ENCODE assay signal across 15 cellular contexts in the genomic region with DNA sequence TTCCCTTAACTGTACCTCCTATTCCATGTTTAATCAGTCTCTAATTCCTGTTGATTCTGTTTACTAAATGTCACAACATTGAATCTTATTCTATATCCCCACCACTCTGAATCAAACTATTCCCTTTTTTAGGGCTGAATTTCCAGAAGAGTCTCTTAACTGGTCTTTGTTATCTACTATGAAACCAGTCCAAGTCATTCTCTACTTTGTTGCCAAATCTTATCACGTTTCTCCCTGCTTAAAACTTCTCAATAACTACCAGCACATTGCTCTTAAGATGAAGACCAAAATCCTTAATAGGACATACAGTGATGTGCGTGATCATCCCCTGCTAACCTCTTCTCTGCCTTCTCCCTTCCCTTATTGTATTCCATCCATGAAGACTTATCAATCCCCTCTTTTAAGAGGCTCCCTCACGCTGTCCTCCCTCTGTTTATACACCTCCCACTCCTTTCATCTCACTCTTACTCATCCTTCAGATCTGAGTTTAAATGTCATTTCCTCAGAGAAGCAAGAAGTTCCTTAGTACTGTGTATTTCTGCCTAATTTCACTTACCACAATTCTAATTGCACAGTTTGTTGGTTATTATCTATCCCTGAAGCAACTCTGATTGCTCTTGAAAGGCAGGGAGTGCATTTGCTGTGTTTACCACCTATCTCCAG.
DNase-seq lines count a peak whose midpoint lies in the region; ATAC-seq, FAIRE-seq and TF ChIP-seq lines count a peak whose summit lies in the region.
"Had no signal": no experiment of that assay in that cellular context is flagged by ENCODE, and none has a peak within 500 bp of the region (broad histone marks: within the 10 kb centered on the region; RNA-seq: fewer than 3 reads in every experiment).

No MANE protein-coding gene starts in this region.

- FAIRE-seq in GM18507 (lab: Jason Lieb, UNC): peak; percentile 52

- no peak overlapping the region for H3K4me3 ChIP-seq in fibroblast of the aortic adventitia (ENCODE audit: low read depth, low read length)
- H3K4me3 ChIP-seq: BLaER1 treated with 17β-estradiol and CSF1 and Interleukin-3, amounts not matched to agents 10 nM and 100 nM; body of pancreas; Peyer's patch; upper lobe of left lung had no signal

- no peak for TF ChIP-seq CTCF in fibroblast of the aortic adventitia (IDR thresholded peaks at IDR 0.05; ENCODE audit: insufficient read depth, low read length)

- ATAC-seq in GM19372 (IDR thresholded peaks at IDR 0.05; ENCODE audit: low read depth, unreplicated experiment): peak; percentile 79
- ATAC-seq in HG03565 (IDR thresholded peaks at IDR 0.05; ENCODE audit: unreplicated experiment): peak; percentile 80
- no peak for ATAC-seq in HG02623 (IDR thresholded peaks at IDR 0.05; ENCODE audit: unreplicated experiment)
- no peak for ATAC-seq in GM21576 (IDR thresholded peaks at IDR 0.05; ENCODE audit: unreplicated experiment)
- ATAC-seq: body of pancreas, WTC11 had no signal

- no peak for DNase-seq in GM18507 (ENCODE audit: extremely low spot score, insufficient read length, low read depth)
- peak; percentile 37 for DNase-seq in fibroblast of the aortic adventitia (ENCODE audit: low read depth)
- no peak for DNase-seq in hippocampal formation (lab: John Stamatoyannopoulos, UW)
- DNase-seq: body of pancreas, DMS53, NCI-H1694, NCI-H526 treated with DMSO at 0.1 percent for 48 hours, Peyer's patch, upper lobe of left lung had no signal

Comparison
In these comparisons a context has a peak if more than half of its experiments do, and no peak if none do; other contexts are left out.
1. ATAC-seq: peak in GM19372 (single experiment) and HG03565 (single experiment); none in HG02623 (single experiment) and GM21576 (single experiment).